1 cellular context compared by ENCODE assay signal in the genomic region with DNA sequence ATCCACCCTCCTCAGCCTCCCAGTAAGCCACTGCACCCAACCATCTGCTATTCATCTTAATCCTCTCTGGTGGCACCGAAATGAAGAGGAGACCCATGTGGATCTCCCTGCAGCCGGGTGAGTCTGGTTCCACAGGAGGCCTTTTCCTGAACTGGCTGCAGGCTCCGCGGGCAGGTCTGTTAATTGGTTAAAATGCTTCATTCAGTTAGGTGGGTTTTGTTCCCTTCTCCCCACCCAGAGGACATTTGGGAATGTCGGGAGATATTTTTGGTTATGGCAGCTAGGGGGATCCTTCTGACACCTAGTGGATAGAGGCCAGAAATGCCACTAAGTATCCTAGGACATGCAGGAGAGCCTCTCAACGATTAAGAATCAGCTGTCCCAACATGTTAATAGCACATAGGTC.
TF ChIP-seq lines count a peak whose summit lies in the region.

No MANE protein-coding gene starts in this region.

TF ChIP-seq in H1, 55 proteins besides CTCF, POLR2A, EP300 and RAD21 (continued from another document):
- TF ChIP-seq GTF2F1 (IDR thresholded peaks at IDR 0.05; ENCODE audit: borderline replicate concordance, low read depth, low read length) = no peak
